ENCODE assay signal across 1 cellular context in the genomic region with DNA sequence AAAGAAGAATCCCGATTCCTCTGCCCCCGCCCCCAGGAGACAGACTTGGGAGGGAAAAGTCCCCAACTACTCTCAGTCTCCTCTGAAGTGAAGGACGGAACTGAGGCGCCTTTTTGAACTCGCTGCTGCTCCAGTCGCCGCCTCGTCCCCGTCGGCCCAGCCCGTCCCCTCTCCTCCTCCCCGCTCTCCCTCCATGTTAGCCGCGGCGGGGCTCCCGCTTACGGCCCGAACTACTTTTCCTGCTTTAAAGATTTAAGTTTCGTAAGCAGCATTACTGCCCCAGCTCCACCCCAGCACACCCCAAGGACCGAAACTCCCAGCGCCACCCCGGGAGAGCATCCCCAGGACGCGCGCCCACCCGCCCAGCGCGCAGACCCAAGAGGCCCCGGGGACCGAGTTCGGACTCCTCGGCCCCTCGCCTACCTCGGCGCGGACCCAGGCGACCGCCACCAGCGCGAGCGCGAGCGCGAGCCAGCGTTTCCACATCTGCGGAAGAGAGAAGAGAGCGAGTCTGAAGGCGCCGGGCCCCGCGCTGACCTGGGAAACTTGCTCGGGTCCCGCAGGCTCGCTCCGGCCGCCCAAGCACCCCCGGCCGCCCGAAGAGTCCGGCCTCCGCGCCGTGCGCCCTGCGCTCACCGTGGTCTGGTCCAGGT.
A peak's percentile ranks its signal among the peaks of the same experiment; 100 is the strongest.
TF ChIP-seq lines count a peak whose summit lies in the region.

No MANE protein-coding gene starts in this region.

TF ChIP-seq in HepG2, 621 proteins besides CTCF, POLR2A, EP300 and RAD21:
- TF ChIP-seq, protein P1, sequence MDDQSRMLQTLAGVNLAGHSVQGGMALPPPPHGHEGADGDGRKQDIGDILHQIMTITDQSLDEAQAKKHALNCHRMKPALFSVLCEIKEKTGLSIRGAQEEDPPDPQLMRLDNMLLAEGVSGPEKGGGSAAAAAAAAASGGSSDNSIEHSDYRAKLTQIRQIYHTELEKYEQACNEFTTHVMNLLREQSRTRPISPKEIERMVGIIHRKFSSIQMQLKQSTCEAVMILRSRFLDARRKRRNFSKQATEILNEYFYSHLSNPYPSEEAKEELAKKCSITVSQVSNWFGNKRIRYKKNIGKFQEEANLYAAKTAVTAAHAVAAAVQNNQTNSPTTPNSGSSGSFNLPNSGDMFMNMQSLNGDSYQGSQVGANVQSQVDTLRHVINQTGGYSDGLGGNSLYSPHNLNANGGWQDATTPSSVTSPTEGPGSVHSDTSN (CRISPR knock-in tag; IDR thresholded peaks at IDR 0.05; ENCODE audit: borderline replicate concordance), result no peak
- TF ChIP-seq, protein P2, sequence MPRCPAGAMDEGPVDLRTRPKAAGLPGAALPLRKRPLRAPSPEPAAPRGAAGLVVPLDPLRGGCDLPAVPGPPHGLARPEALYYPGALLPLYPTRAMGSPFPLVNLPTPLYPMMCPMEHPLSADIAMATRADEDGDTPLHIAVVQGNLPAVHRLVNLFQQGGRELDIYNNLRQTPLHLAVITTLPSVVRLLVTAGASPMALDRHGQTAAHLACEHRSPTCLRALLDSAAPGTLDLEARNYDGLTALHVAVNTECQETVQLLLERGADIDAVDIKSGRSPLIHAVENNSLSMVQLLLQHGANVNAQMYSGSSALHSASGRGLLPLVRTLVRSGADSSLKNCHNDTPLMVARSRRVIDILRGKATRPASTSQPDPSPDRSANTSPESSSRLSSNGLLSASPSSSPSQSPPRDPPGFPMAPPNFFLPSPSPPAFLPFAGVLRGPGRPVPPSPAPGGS (CRISPR knock-in tag; IDR thresholded peaks at IDR 0.05), result no peak
- TF ChIP-seq, protein P3, sequence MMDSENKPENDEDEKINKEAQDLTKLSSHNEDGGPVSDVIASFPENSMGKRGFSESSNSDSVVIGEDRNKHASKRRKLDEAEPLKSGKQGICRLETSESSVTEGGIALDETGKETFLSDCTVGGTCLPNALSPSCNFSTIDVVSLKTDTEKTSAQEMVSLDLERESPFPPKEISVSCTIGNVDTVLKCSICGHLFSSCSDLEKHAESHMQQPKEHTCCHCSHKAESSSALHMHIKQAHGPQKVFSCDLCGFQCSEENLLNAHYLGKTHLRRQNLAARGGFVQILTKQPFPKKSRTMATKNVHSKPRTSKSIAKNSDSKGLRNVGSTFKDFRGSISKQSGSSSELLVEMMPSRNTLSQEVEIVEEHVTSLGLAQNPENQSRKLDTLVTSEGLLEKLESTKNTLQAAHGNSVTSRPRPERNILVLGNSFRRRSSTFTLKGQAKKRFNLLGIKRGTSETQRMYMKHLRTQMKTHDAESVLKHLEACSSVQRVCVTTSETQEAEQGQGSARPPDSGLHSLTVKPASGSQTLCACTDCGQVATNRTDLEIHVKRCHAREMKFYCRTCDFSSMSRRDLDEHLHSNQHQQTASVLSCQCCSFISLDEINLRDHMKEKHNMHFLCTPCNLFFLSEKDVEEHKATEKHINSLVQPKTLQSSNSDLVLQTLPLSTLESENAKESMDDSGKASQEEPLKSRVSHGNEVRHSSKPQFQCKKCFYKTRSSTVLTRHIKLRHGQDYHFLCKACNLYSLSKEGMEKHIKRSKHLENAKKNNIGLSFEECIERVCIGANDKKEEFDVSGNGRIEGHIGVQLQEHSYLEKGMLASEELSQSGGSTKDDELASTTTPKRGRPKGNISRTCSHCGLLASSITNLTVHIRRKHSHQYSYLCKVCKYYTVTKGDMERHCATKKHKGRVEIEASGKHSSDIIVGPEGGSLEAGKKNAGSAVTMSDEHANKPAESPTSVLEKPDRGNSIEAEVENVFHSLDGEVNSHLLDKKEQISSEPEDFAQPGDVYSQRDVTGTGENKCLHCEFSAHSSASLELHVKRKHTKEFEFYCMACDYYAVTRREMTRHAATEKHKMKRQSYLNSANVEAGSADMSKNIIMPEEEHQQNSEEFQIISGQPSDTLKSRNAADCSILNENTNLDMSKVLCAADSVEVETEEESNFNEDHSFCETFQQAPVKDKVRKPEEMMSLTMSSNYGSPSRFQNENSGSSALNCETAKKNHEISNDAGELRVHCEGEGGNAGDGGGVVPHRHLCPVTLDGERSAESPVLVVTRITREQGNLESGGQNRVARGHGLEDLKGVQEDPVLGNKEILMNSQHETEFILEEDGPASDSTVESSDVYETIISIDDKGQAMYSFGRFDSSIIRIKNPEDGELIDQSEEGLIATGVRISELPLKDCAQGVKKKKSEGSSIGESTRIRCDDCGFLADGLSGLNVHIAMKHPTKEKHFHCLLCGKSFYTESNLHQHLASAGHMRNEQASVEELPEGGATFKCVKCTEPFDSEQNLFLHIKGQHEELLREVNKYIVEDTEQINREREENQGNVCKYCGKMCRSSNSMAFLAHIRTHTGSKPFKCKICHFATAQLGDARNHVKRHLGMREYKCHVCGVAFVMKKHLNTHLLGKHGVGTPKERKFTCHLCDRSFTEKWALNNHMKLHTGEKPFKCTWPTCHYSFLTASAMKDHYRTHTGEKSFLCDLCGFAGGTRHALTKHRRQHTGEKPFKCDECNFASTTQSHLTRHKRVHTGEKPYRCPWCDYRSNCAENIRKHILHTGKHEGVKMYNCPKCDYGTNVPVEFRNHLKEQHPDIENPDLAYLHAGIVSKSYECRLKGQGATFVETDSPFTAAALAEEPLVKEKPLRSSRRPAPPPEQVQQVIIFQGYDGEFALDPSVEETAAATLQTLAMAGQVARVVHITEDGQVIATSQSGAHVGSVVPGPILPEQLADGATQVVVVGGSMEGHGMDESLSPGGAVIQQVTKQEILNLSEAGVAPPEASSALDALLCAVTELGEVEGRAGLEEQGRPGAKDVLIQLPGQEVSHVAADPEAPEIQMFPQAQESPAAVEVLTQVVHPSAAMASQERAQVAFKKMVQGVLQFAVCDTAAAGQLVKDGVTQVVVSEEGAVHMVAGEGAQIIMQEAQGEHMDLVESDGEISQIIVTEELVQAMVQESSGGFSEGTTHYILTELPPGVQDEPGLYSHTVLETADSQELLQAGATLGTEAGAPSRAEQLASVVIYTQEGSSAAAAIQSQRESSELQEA (CRISPR knock-in tag; IDR thresholded peaks at IDR 0.05; ENCODE audit: not compliant biosample characterization), result no peak
- TF ChIP-seq MYNN (CRISPR knock-in tag; IDR thresholded peaks at IDR 0.05; ENCODE audit: low read depth) (no peak), HIVEP1 (CRISPR knock-in tag; IDR thresholded peaks at IDR 0.05) (no peak), RCOR2 (CRISPR knock-in tag; IDR thresholded peaks at IDR 0.05) (no peak), HNRNPLL (IDR thresholded peaks at IDR 0.05; ENCODE audit: low read depth, low read length, poor library complexity, severe bottlenecking) (peak; percentile 26), KLF11 (CRISPR knock-in tag; IDR thresholded peaks at IDR 0.05) (no peak), EZH2 (conservative IDR thresholded peaks at IDR 0.05; ENCODE audit: low read depth, low read length) (peak; percentile 79; the same call in 1 of the 2 replicates), MTF2 (CRISPR knock-in tag; IDR thresholded peaks at IDR 0.05; ENCODE audit: borderline replicate concordance) (peak; percentile 81; the same call in 1 of the 2 replicates), ZNF773 (CRISPR knock-in tag; IDR thresholded peaks at IDR 0.05; ENCODE audit: borderline replicate concordance) (no peak)
- TF ChIP-seq, protein P4, sequence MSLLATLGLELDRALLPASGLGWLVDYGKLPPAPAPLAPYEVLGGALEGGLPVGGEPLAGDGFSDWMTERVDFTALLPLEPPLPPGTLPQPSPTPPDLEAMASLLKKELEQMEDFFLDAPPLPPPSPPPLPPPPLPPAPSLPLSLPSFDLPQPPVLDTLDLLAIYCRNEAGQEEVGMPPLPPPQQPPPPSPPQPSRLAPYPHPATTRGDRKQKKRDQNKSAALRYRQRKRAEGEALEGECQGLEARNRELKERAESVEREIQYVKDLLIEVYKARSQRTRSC (CRISPR knock-in tag; IDR thresholded peaks at IDR 0.05; ENCODE audit: low read depth), result no peak
- TF ChIP-seq, protein P5, sequence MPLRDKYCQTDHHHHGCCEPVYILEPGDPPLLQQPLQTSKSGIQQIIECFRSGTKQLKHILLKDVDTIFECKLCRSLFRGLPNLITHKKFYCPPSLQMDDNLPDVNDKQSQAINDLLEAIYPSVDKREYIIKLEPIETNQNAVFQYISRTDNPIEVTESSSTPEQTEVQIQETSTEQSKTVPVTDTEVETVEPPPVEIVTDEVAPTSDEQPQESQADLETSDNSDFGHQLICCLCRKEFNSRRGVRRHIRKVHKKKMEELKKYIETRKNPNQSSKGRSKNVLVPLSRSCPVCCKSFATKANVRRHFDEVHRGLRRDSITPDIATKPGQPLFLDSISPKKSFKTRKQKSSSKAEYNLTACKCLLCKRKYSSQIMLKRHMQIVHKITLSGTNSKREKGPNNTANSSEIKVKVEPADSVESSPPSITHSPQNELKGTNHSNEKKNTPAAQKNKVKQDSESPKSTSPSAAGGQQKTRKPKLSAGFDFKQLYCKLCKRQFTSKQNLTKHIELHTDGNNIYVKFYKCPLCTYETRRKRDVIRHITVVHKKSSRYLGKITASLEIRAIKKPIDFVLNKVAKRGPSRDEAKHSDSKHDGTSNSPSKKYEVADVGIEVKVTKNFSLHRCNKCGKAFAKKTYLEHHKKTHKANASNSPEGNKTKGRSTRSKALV (CRISPR knock-in tag; IDR thresholded peaks at IDR 0.05), result peak; percentile 98; the same call in 1 of the 2 replicates
